In genomic region chr18:32060026-32060425, GRCh38 we compare ENCODE assay signal across 17 cellular contexts.
"Had no signal": no experiment of that assay in that cellular context is flagged by ENCODE, and none has a peak within 500 bp of the region (broad histone marks: within the 10 kb centered on the region; RNA-seq: fewer than 3 reads in every experiment).

No MANE protein-coding gene starts in this region.

- H3K4me1 ChIP-seq: parathyroid adenoma, tibial artery, vagina had no signal

- H3K9ac ChIP-seq: parathyroid adenoma had no signal

- H3K79me2 ChIP-seq: parathyroid adenoma had no signal

- H2AFZ ChIP-seq: parathyroid adenoma had no signal

- H3K9me3 Mint-ChIP-seq: activated B cell treated with CpG ODN at 0.5 μM for 24 hours; activated naive CD4-positive, alpha-beta T cell treated with anti-CD3 and anti-CD28 coated beads for 36 hours; activated T-helper 1 cell treated with anti-CD3 and anti-CD28 coated beads, Interleukin-12 subunit alpha, Interleukin-12 subunit beta, Interleukin-2, Interleukin-4 antibody, amounts not matched to agents 30 ng/mL and 10 ng/mL and 1 ng/mL, durations not matched to agents 14 hours and 24 hours and 36 hours; brain; endodermal cell; neural crest cell had no signal

- ATAC-seq: left ventricle myocardium superior had no signal

- H3K36me3 Mint-ChIP-seq: brain had no signal

- H3K36me3 ChIP-seq: tibial artery, vagina had no signal

- H3K4me3 ChIP-seq: tibial artery, vagina had no signal

- H3K4me3 Mint-ChIP-seq: activated B cell treated with CpG ODN at 0.5 μM for 24 hours; activated naive CD4-positive, alpha-beta T cell treated with anti-CD3 and anti-CD28 coated beads for 36 hours; activated T-helper 1 cell treated with anti-CD3 and anti-CD28 coated beads, Interleukin-12 subunit alpha, Interleukin-12 subunit beta, Interleukin-2, Interleukin-4 antibody, amounts not matched to agents 30 ng/mL and 10 ng/mL and 1 ng/mL, durations not matched to agents 14 hours and 24 hours and 36 hours; brain; endodermal cell; neural crest cell had no signal

- H3K27me3 Mint-ChIP-seq: activated B cell treated with CpG ODN at 0.5 μM for 24 hours, brain had no signal

- DNase-seq: activated B cell treated with CpG ODN at 0.5 μM for 24 hours; activated CD4-positive, alpha-beta T cell treated with anti-CD3 and anti-CD28 coated beads, Interleukin-2, amount 50 U/mL, for 1 hour; activated naive CD4-positive, alpha-beta T cell treated with anti-CD3 and anti-CD28 coated beads for 36 hours; amygdala; cerebellar nuclear complex; dermis blood vessel endothelial cell; endodermal cell; erythroblast; left ventricle myocardium superior; mesenchymal stem cell; stimulated activated CD4-positive, alpha-beta T cell treated with anti-CD3 and anti-CD28 coated beads, Interleukin-4, amount 100 ng/mL, for 4 hours; tibial artery had no signal

- H3K9me3 ChIP-seq: tibial artery, vagina had no signal

- H3K27me3 ChIP-seq: tibial artery, vagina had no signal

- H3K4me1 Mint-ChIP-seq: activated B cell treated with CpG ODN at 0.5 μM for 24 hours, brain, neural crest cell had no signal

- H3K27ac Mint-ChIP-seq: activated B cell treated with CpG ODN at 0.5 μM for 24 hours; activated naive CD4-positive, alpha-beta T cell treated with anti-CD3 and anti-CD28 coated beads for 36 hours; brain; endodermal cell had no signal

- H3K27ac ChIP-seq: parathyroid adenoma, tibial artery, vagina had no signal
